1 cellular context compared by ENCODE assay signal in genomic region chr22:50252081-50253045, GRCh38.
TF ChIP-seq lines count a peak whose summit lies in the region.

No MANE protein-coding gene starts in this region.

TF ChIP-seq in HCT116, 20 proteins besides CTCF, POLR2A, EP300 and RAD21:
- TF ChIP-seq MAX (IDR thresholded peaks at IDR 0.05), result no peak; the same call in 1 of the 2 replicates
- TF ChIP-seq JUND (IDR thresholded peaks at IDR 0.05), result no peak
- TF ChIP-seq EGR1 (IDR thresholded peaks at IDR 0.05; ENCODE audit: low read depth), result no peak
- TF ChIP-seq FOSL1 (IDR thresholded peaks at IDR 0.05; ENCODE audit: low read depth), result no peak
- TF ChIP-seq REST (IDR thresholded peaks at IDR 0.05; ENCODE audit: low read depth), result no peak
- no peak; the same call in 1 of the 2 replicates for TF ChIP-seq ZFX (IDR thresholded peaks at IDR 0.05)
- TF ChIP-seq EZH2 (IDR thresholded peaks at IDR 0.05), result no peak
- TF ChIP-seq, protein P1, sequence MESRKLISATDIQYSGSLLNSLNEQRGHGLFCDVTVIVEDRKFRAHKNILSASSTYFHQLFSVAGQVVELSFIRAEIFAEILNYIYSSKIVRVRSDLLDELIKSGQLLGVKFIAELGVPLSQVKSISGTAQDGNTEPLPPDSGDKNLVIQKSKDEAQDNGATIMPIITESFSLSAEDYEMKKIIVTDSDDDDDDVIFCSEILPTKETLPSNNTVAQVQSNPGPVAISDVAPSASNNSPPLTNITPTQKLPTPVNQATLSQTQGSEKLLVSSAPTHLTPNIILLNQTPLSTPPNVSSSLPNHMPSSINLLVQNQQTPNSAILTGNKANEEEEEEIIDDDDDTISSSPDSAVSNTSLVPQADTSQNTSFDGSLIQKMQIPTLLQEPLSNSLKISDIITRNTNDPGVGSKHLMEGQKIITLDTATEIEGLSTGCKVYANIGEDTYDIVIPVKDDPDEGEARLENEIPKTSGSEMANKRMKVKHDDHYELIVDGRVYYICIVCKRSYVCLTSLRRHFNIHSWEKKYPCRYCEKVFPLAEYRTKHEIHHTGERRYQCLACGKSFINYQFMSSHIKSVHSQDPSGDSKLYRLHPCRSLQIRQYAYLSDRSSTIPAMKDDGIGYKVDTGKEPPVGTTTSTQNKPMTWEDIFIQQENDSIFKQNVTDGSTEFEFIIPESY (IDR thresholded peaks at IDR 0.05; ENCODE audit: extremely low read depth, insufficient replicate concordance, low read length), result no peak
- no peak for TF ChIP-seq CBX3 (IDR thresholded peaks at IDR 0.05; ENCODE audit: low read depth)
- TF ChIP-seq ZNF274 (IDR thresholded peaks at IDR 0.05; ENCODE audit: low read depth, low read length), result no peak
